In genomic region chr19:38729653-38730469, GRCh38 we compare ENCODE assay signal across 1 cellular context.
TF ChIP-seq lines count a peak whose summit lies in the region.

No MANE protein-coding gene starts in this region.

TF ChIP-seq in HepG2, 621 proteins besides CTCF, POLR2A, EP300 and RAD21 (continued from another document and continues in another):
- TF ChIP-seq, protein P1, sequence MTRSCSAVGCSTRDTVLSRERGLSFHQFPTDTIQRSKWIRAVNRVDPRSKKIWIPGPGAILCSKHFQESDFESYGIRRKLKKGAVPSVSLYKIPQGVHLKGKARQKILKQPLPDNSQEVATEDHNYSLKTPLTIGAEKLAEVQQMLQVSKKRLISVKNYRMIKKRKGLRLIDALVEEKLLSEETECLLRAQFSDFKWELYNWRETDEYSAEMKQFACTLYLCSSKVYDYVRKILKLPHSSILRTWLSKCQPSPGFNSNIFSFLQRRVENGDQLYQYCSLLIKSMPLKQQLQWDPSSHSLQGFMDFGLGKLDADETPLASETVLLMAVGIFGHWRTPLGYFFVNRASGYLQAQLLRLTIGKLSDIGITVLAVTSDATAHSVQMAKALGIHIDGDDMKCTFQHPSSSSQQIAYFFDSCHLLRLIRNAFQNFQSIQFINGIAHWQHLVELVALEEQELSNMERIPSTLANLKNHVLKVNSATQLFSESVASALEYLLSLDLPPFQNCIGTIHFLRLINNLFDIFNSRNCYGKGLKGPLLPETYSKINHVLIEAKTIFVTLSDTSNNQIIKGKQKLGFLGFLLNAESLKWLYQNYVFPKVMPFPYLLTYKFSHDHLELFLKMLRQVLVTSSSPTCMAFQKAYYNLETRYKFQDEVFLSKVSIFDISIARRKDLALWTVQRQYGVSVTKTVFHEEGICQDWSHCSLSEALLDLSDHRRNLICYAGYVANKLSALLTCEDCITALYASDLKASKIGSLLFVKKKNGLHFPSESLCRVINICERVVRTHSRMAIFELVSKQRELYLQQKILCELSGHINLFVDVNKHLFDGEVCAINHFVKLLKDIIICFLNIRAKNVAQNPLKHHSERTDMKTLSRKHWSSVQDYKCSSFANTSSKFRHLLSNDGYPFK (CRISPR knock-in tag; IDR thresholded peaks at IDR 0.05; ENCODE audit: borderline replicate concordance): no peak
- TF ChIP-seq GATAD1 (CRISPR knock-in tag; IDR thresholded peaks at IDR 0.05): peak; percentile 47; the same call in 1 of the 2 replicates
- TF ChIP-seq, protein P2, sequence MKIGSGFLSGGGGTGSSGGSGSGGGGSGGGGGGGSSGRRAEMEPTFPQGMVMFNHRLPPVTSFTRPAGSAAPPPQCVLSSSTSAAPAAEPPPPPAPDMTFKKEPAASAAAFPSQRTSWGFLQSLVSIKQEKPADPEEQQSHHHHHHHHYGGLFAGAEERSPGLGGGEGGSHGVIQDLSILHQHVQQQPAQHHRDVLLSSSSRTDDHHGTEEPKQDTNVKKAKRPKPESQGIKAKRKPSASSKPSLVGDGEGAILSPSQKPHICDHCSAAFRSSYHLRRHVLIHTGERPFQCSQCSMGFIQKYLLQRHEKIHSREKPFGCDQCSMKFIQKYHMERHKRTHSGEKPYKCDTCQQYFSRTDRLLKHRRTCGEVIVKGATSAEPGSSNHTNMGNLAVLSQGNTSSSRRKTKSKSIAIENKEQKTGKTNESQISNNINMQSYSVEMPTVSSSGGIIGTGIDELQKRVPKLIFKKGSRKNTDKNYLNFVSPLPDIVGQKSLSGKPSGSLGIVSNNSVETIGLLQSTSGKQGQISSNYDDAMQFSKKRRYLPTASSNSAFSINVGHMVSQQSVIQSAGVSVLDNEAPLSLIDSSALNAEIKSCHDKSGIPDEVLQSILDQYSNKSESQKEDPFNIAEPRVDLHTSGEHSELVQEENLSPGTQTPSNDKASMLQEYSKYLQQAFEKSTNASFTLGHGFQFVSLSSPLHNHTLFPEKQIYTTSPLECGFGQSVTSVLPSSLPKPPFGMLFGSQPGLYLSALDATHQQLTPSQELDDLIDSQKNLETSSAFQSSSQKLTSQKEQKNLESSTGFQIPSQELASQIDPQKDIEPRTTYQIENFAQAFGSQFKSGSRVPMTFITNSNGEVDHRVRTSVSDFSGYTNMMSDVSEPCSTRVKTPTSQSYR (CRISPR knock-in tag; IDR thresholded peaks at IDR 0.05; ENCODE audit: borderline replicate concordance): no peak
- TF ChIP-seq FUBP1 (CRISPR knock-in tag; IDR thresholded peaks at IDR 0.05; ENCODE audit: borderline replicate concordance): no peak
- no peak for TF ChIP-seq HMGXB3 (CRISPR knock-in tag; IDR thresholded peaks at IDR 0.05; ENCODE audit: borderline replicate concordance)
- no peak for TF ChIP-seq ZSCAN21 (CRISPR knock-in tag; IDR thresholded peaks at IDR 0.05; ENCODE audit: borderline replicate concordance)
- TF ChIP-seq, protein P3, sequence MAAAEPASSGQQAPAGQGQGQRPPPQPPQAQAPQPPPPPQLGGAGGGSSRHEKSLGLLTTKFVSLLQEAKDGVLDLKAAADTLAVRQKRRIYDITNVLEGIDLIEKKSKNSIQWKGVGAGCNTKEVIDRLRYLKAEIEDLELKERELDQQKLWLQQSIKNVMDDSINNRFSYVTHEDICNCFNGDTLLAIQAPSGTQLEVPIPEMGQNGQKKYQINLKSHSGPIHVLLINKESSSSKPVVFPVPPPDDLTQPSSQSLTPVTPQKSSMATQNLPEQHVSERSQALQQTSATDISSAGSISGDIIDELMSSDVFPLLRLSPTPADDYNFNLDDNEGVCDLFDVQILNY (CRISPR knock-in tag; conservative IDR thresholded peaks at IDR 0.05): no peak
- TF ChIP-seq ZNF33A (CRISPR knock-in tag; IDR thresholded peaks at IDR 0.05; ENCODE audit: borderline replicate concordance): no peak
- 0 out of 2 replicates have a peak, but pooled peaks have one; percentile 54 for TF ChIP-seq ZNF121 (CRISPR knock-in tag; IDR thresholded peaks at IDR 0.05)
- peak; percentile 58; the same call in 1 of the 2 replicates for TF ChIP-seq MYC (CRISPR knock-in tag; IDR thresholded peaks at IDR 0.05; ENCODE audit: borderline replicate concordance)
- TF ChIP-seq, protein P4, sequence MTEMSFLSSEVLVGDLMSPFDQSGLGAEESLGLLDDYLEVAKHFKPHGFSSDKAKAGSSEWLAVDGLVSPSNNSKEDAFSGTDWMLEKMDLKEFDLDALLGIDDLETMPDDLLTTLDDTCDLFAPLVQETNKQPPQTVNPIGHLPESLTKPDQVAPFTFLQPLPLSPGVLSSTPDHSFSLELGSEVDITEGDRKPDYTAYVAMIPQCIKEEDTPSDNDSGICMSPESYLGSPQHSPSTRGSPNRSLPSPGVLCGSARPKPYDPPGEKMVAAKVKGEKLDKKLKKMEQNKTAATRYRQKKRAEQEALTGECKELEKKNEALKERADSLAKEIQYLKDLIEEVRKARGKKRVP (CRISPR knock-in tag; IDR thresholded peaks at IDR 0.05): no peak
- TF ChIP-seq ZIK1 (CRISPR knock-in tag; IDR thresholded peaks at IDR 0.05; ENCODE audit: borderline replicate concordance, low read depth): no peak
- TF ChIP-seq ATF7 (IDR thresholded peaks at IDR 0.05): no peak
- TF ChIP-seq ATF7 (CRISPR knock-in tag; IDR thresholded peaks at IDR 0.05): no peak
- TF ChIP-seq, protein P5, sequence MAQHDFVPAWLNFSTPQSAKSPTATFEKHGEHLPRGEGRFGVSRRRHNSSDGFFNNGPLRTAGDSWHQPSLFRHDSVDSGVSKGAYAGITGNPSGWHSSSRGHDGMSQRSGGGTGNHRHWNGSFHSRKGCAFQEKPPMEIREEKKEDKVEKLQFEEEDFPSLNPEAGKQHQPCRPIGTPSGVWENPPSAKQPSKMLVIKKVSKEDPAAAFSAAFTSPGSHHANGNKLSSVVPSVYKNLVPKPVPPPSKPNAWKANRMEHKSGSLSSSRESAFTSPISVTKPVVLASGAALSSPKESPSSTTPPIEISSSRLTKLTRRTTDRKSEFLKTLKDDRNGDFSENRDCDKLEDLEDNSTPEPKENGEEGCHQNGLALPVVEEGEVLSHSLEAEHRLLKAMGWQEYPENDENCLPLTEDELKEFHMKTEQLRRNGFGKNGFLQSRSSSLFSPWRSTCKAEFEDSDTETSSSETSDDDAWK (CRISPR knock-in tag; IDR thresholded peaks at IDR 0.05): no peak
- TF ChIP-seq WIZ (CRISPR knock-in tag; IDR thresholded peaks at IDR 0.05): no peak
- no peak for TF ChIP-seq ZSCAN20 (CRISPR knock-in tag; IDR thresholded peaks at IDR 0.05; ENCODE audit: borderline replicate concordance)
- TF ChIP-seq TP53 (CRISPR knock-in tag; conservative IDR thresholded peaks at IDR 0.05): no peak
- TF ChIP-seq ZNF296 (CRISPR knock-in tag; conservative IDR thresholded peaks at IDR 0.05): no peak
- TF ChIP-seq KLF13 (CRISPR knock-in tag; IDR thresholded peaks at IDR 0.05): no peak
- no peak for TF ChIP-seq ZSCAN9 (CRISPR knock-in tag; IDR thresholded peaks at IDR 0.05; ENCODE audit: borderline replicate concordance)
- no peak for TF ChIP-seq ZNF460 (CRISPR knock-in tag; IDR thresholded peaks at IDR 0.05; ENCODE audit: borderline replicate concordance)
- no peak for TF ChIP-seq ZNF446 (CRISPR knock-in tag; IDR thresholded peaks at IDR 0.05)
- no peak for TF ChIP-seq REL (CRISPR knock-in tag; conservative IDR thresholded peaks at IDR 0.05)
- no peak for TF ChIP-seq FOSL1 (CRISPR knock-in tag; IDR thresholded peaks at IDR 0.05; ENCODE audit: borderline replicate concordance)
- TF ChIP-seq ZNF607 (CRISPR knock-in tag; IDR thresholded peaks at IDR 0.05; ENCODE audit: borderline replicate concordance): no peak
- no peak for TF ChIP-seq ZNF891 (CRISPR knock-in tag; IDR thresholded peaks at IDR 0.05)
- TF ChIP-seq REPIN1 (CRISPR knock-in tag; IDR thresholded peaks at IDR 0.05; ENCODE audit: borderline replicate concordance, low read depth): 0 out of 2 replicates have a peak, but pooled peaks have one; percentile 40
- TF ChIP-seq GTF3A (CRISPR knock-in tag; conservative IDR thresholded peaks at IDR 0.05): no peak
- no peak for TF ChIP-seq NFRKB (IDR thresholded peaks at IDR 0.05)
- TF ChIP-seq FOXA1 (IDR thresholded peaks at IDR 0.05): no peak
- TF ChIP-seq FOXA1 (CRISPR knock-in tag; IDR thresholded peaks at IDR 0.05): no peak
- TF ChIP-seq TEAD2 (CRISPR knock-in tag; IDR thresholded peaks at IDR 0.05): no peak
- TF ChIP-seq HMG20A (CRISPR knock-in tag; IDR thresholded peaks at IDR 0.05; ENCODE audit: borderline replicate concordance): no peak
- no peak for TF ChIP-seq ZNF563 (CRISPR knock-in tag; IDR thresholded peaks at IDR 0.05)
- TF ChIP-seq, protein P6, sequence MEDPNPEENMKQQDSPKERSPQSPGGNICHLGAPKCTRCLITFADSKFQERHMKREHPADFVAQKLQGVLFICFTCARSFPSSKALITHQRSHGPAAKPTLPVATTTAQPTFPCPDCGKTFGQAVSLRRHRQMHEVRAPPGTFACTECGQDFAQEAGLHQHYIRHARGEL (CRISPR knock-in tag; IDR thresholded peaks at IDR 0.05): no peak
- no peak for TF ChIP-seq RBFOX2 (IDR thresholded peaks at IDR 0.05; ENCODE audit: low read depth, low read length)
- peak; percentile 76; the same call in 1 of the 2 replicates for TF ChIP-seq PAF1 (CRISPR knock-in tag; IDR thresholded peaks at IDR 0.05)
- TF ChIP-seq MED8 (CRISPR knock-in tag; IDR thresholded peaks at IDR 0.05; ENCODE audit: insufficient replicate concordance): no peak
- no peak for TF ChIP-seq SRY (CRISPR knock-in tag; IDR thresholded peaks at IDR 0.05)
- TF ChIP-seq NFE2L1 (CRISPR knock-in tag; IDR thresholded peaks at IDR 0.05; ENCODE audit: borderline replicate concordance): no peak
- no peak for TF ChIP-seq ZNF225 (CRISPR knock-in tag; IDR thresholded peaks at IDR 0.05)
- no peak for TF ChIP-seq CBX5 (CRISPR knock-in tag; IDR thresholded peaks at IDR 0.05; ENCODE audit: borderline replicate concordance)
- no peak for TF ChIP-seq SNAI1 (CRISPR knock-in tag; IDR thresholded peaks at IDR 0.05; ENCODE audit: borderline replicate concordance)
- TF ChIP-seq ZNF740 (CRISPR knock-in tag; IDR thresholded peaks at IDR 0.05): no peak
- no peak for TF ChIP-seq HDAC6 (IDR thresholded peaks at IDR 0.05; ENCODE audit: low read depth, low read length)
- TF ChIP-seq TOPORS (CRISPR knock-in tag; IDR thresholded peaks at IDR 0.05): 0 out of 2 replicates have a peak, but pooled peaks have one; percentile 34
- no peak for TF ChIP-seq ZNF260 (CRISPR knock-in tag; IDR thresholded peaks at IDR 0.05; ENCODE audit: borderline replicate concordance, low read depth)
- 0 out of 2 replicates have a peak, but pooled peaks have one; percentile 32 for TF ChIP-seq SAP130 (CRISPR knock-in tag; IDR thresholded peaks at IDR 0.05; ENCODE audit: low read depth)
- no peak for TF ChIP-seq EHMT2 (IDR thresholded peaks at IDR 0.05; ENCODE audit: borderline replicate concordance, low read depth, low read length)
- TF ChIP-seq TCF7L2 (IDR thresholded peaks at IDR 0.05; ENCODE audit: low read depth, low read length): no peak
- TF ChIP-seq HNRNPH1 (optimal IDR thresholded peaks at IDR 0.05; ENCODE audit: low read depth, low read length): no peak
- TF ChIP-seq GPN1 (CRISPR knock-in tag; IDR thresholded peaks at IDR 0.05; ENCODE audit: borderline replicate concordance): no peak
- TF ChIP-seq ZNF784 (CRISPR knock-in tag; IDR thresholded peaks at IDR 0.05; ENCODE audit: borderline replicate concordance): no peak
- no peak for TF ChIP-seq PAX8 (CRISPR knock-in tag; IDR thresholded peaks at IDR 0.05; ENCODE audit: borderline replicate concordance)
